8 cellular contexts compared by ENCODE assay signal in the genomic region with DNA sequence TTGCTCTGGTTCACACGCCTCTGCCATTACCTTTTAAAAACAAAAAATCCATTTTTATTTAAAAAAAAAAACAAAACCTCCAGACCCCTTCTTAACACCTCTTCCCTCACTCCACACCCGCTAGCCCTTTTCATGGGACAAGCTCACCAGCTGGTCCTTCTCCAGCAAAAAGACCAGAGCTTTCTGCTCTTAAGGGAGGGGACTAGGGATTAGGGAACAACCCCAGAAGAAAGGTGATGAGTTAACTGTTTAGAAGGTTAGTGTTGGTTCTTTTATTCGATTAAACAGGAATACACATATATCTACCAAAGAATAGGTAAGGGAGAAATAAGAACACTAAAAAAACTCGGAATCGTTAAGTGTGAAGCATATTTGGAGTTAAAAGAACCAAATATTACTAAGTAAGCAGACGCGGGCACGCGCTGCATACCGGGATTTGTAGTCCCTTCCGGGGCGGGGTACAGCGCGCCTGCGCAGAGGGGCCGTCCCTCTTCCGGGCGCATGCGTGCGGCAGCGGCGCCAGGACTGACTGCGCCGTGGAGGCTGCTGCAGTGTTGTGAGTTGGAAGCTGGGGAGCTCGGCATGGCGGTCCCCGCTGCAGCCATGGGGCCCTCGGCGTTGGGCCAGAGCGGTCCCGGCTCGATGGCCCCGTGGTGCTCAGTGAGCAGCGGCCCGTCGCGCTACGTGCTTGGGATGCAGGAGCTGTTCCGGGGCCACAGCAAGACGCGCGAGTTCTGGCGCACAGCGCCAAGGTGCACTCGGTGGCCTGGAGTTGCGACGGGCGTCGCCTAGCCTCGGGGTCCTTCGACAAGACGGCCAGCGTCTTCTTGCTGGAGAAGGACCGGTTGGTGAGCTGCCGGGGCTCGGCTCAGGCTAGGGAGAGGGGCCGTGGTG.
DNase-seq lines count a peak whose midpoint lies in the region; ATAC-seq and TF ChIP-seq lines count a peak whose summit lies in the region.
"Not testable (repeated sequence)": the region's sequence is repeated elsewhere in the genome, so short reads cannot be mapped to it uniquely, and the experiment has no call there.

No MANE protein-coding gene starts in this region.

- WGBS in right lobe of liver (ENCODE audit: insufficient coverage, low coverage, low lambda C conversion rate, missing lambda C conversion rate) = 0% methylated on average over 2 of the region's 57 CpGs

- H3K27ac ChIP-seq in right lobe of liver = not testable (repeated sequence)

- TF ChIP-seq CTCF in epithelial cell of proximal tubule (conservative IDR thresholded peaks at IDR 0.05; ENCODE audit: low read depth, low read length); right lobe of liver (IDR thresholded peaks at IDR 0.05): not testable (repeated sequence)

- not testable (repeated sequence) for H3K27me3 ChIP-seq in right lobe of liver

- intact Hi-C loops in right lobe of liver (cut with DNase I) = not testable (repeated sequence)

- not testable (repeated sequence) for H3K4me1 ChIP-seq in right lobe of liver

- ATAC-seq in GM19372 (IDR thresholded peaks at IDR 0.05; ENCODE audit: low read depth, unreplicated experiment) = peak; percentile 87
- ATAC-seq in HG02798 (IDR thresholded peaks at IDR 0.05; ENCODE audit: poor library complexity, unreplicated experiment) = peak; percentile 85
- peak; percentile 84 to 91 for ATAC-seq in activated CD4-positive, CD25-positive, alpha-beta regulatory T cell treated with anti-CD3 and anti-CD28 coated beads, Interleukin-2, amount 50 U/mL, for 24 hours
- peak; percentile 92 to 97 (median 96) for ATAC-seq in right lobe of liver
- peak; percentile 83 for ATAC-seq in stimulated activated naive CD8-positive, alpha-beta T cell treated with anti-CD3 and anti-CD28 coated beads, Interleukin-15, Interleukin-2, amounts not matched to agents 100 U/mL and 50 U/mL, for 24 hours

- H3K4me3 ChIP-seq in epithelial cell of proximal tubule (ENCODE audit: low read depth, low read length) = peak overlapping the region; percentile 57
- peak overlapping the region in 2 of 3 donors; percentile 36 to 39 for H3K4me3 ChIP-seq in right lobe of liver

- not testable (repeated sequence) for H3K36me3 ChIP-seq in right lobe of liver

- not testable (repeated sequence) for H3K9me3 ChIP-seq in right lobe of liver

- not testable (repeated sequence) for TF ChIP-seq POLR2A in right lobe of liver (IDR thresholded peaks at IDR 0.05)

- peak; percentile 22 for DNase-seq in DMS 273 (lab: John Stamatoyannopoulos, UW; ENCODE audit: unreplicated experiment)
- DNase-seq in HT-29 (ENCODE audit: low spot score) = peak; percentile 5
- not testable (repeated sequence) for DNase-seq in epithelial cell of proximal tubule (ENCODE audit: low read depth); right lobe of liver; stimulated activated naive CD8-positive, alpha-beta T cell treated with anti-CD3 and anti-CD28 coated beads, Interleukin-15, Interleukin-2, amounts not matched to agents 100 U/mL and 50 U/mL, for 24 hours
